ENCODE assay signal across 8 cellular contexts in the genomic region with DNA sequence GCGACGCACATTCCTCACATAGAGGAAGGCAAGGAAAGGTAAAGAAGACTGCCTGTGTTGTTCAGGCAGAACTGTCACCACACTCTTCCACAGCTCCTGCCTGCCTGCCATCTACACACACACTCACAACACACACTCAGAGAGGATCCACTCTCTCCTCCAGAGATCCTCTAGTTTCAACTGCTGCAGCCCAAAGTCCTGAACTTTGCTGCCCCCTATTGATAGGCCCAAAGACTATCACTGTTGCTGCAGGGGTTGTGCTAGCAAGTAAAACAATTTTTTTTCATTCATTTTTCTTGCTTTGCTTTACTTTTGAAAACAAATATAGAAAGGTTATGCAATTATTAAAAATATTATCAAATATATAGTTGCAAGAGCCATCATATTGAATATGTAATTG. TPM values are rescaled to one million over a fixed set of nuclear protein-coding genes. Genes with fewer than 3 reads are reported as not detected.
DNase-seq lines count a peak whose midpoint lies in the region; ATAC-seq, FAIRE-seq and TF ChIP-seq lines count a peak whose summit lies in the region.
"Had no signal": no experiment of that assay in that cellular context is flagged by ENCODE, and none has a peak within 500 bp of the region (broad histone marks: within the 10 kb centered on the region; RNA-seq: fewer than 3 reads in every experiment).

No MANE protein-coding gene starts in this region.

- H3K79me2 ChIP-seq in HepG2 (ENCODE audit: insufficient read depth, low read length): no peaks in the 10 kb centered on the region

- H2AFZ ChIP-seq in HepG2 (ENCODE audit: low read length): no peak overlapping the region

- POLR2A ChIA-PET in HepG2 (lab: Yijun Ruan, JAX): no interaction called here

- CTCF ChIA-PET in HepG2 (lab: Yijun Ruan, JAX; ENCODE audit: low intra/inter-chr PET ratio, low total read pairs): no interaction called here

- DNase-seq in ELR (ENCODE audit: low read depth): peak; percentile 42
- DNase-seq in NT2/D1 (ENCODE audit: low read depth, low spot score): peak; percentile 40
- DNase-seq in cardiac fibroblast (ENCODE audit: low read depth in 2 of 2): peak; percentile 60 to 66
- peak; percentile 38 for DNase-seq in HepG2 (ENCODE audit: low spot score)

- H3K4me2 ChIP-seq in HepG2 (ENCODE audit: low read depth, low read length): no peak overlapping the region

- H3K4me3 ChIP-seq in NT2/D1 (ENCODE audit: insufficient read length, low read depth): no peak overlapping the region
- H3K4me3 ChIP-seq in cardiac fibroblast (replicated peaks in 1 of 2; ENCODE audit: low read depth in 2 of 2, low read length in 2 of 2): no peak overlapping the region
- H3K4me3 ChIP-seq in HepG2 (replicated peaks in 1 of 3; ENCODE audit: insufficient read depth in 1 of 3, low read depth in 2 of 3, low read length in 3 of 3): no peak overlapping the region

- no TSS peak for BruUV-seq in HepG2 (replicated peaks; lab: Mats Ljungman, UMichigan)

- TF ChIP-seq EP300 in HepG2 (IDR thresholded peaks at IDR 0.05; ENCODE audit: low read depth in 2 of 2, low read length in 2 of 2) (no peak), HepG2 (CRISPR knock-in tag; IDR thresholded peaks at IDR 0.05; ENCODE audit: borderline replicate concordance) (no peak)

- 0 out of 2 replicates have a peak, but pooled peaks cover 4% of the 10 kb centered on the region for H3K9me3 ChIP-seq in NT2/D1 (ENCODE audit: insufficient read depth, low read length)
- no peaks in the 10 kb centered on the region for H3K9me3 ChIP-seq in HepG2 (ENCODE audit: low read length)

- intact Hi-C loops in HepG2 (cut with micrococcal nuclease; ENCODE audit: unreplicated experiment): loop anchor here (5.0 kb wide), 1 partner anchor 265 kb away; no protein-coding TSS in a partner anchor

- TF ChIP-seq POLR2A in HepG2 (IDR thresholded peaks at IDR 0.05; ENCODE audit: insufficient read depth in 1 of 2, low read depth in 2 of 2, low read length in 2 of 2): no peak

- H3K27me3 ChIP-seq in NT2/D1 (ENCODE audit: insufficient read depth, insufficient read length): no peaks in the 10 kb centered on the region
- no peaks in the 10 kb centered on the region for H3K27me3 ChIP-seq in HepG2 (ENCODE audit: control insufficient read depth in 1 of 2, insufficient read depth in 2 of 2, low read length in 2 of 2)

- no peak overlapping the region for H3K27ac ChIP-seq in HepG2 (ENCODE audit: extremely low read length, insufficient read depth, low read length)

- no peak for FAIRE-seq in HepG2 (lab: Jason Lieb, UNC)

- TF ChIP-seq CTCF in cardiac fibroblast (IDR thresholded peaks at IDR 0.05; ENCODE audit: low read depth, low read length): peak; percentile 77
- TF ChIP-seq CTCF in HepG2 (CRISPR knock-in tag; IDR thresholded peaks at IDR 0.05): peak; percentile 81

- ATAC-seq in HG03565 (IDR thresholded peaks at IDR 0.05; ENCODE audit: unreplicated experiment) (peak; percentile 37), HepG2 (peak; percentile 91), HG02938 (IDR thresholded peaks at IDR 0.05; ENCODE audit: unreplicated experiment) (no peak), GM21723 (IDR thresholded peaks at IDR 0.05; ENCODE audit: unreplicated experiment) (no peak)

- TF ChIP-seq RAD21 in HepG2 (CRISPR knock-in tag; IDR thresholded peaks at IDR 0.05): no peak

- H3K4me1 ChIP-seq in NT2/D1 (ENCODE audit: insufficient read depth, insufficient read length) (no peaks in the 10 kb centered on the region), HepG2 (ENCODE audit: insufficient read depth, low read length) (peaks cover 8% of the 10 kb centered on the region)

- in situ Hi-C loops in HepG2 (cut with HindIII; ENCODE audit: extremely low pct_ligation_motif_present, low pct_unique_long_range_greater_than_20kb): no loop called here

- peaks cover 40% of the 10 kb centered on the region for H3K36me3 ChIP-seq in NT2/D1 (ENCODE audit: insufficient read depth, insufficient read length, low read length)
- H3K36me3 ChIP-seq in HepG2 (replicated peaks in 1 of 2; ENCODE audit: control insufficient read depth in 1 of 2, insufficient read depth in 2 of 2, low read length in 2 of 2): peaks cover 5 to 16% of the 10 kb centered on the region in 2 experiments; a peak in 4 of 5 replicates

- H4K20me1 ChIP-seq in HepG2 (ENCODE audit: insufficient read depth, low read length): no peaks in the 10 kb centered on the region

- 96% methylated on average over 2 of the region's 2 CpGs for WGBS in HepG2 (ENCODE audit: low lambda C conversion rate)

- H3K9ac ChIP-seq in NT2/D1 (ENCODE audit: insufficient read length, low read depth) (no peak overlapping the region), HepG2 (ENCODE audit: insufficient read depth, low read depth, low read length) (no peak overlapping the region)

TF ChIP-seq in HepG2, 621 proteins besides CTCF, POLR2A, EP300 and RAD21 (continues in another document):
- TF ChIP-seq SMC3 (IDR thresholded peaks at IDR 0.05; ENCODE audit: low read length): peak; percentile 43; the same call in 1 of the 2 replicates

RNA-seq across cellular contexts. Expression of a gene that starts 5.9 kb away (rescaled TPM):
- total RNA-seq in HepG2 (2016; rRNA removed; fragmentation: Illumina TruSeq; extraction: Trizol): 0.11 and 0.20 TPM in 2 replicates
- not detected in 2 replicates for total RNA-seq in HepG2 (2016; cell fraction: cytosol; rRNA removed; fragmentation: Illumina TruSeq; extraction: Trizol; ENCODE audit: low read depth)
- total RNA-seq in HepG2 (2016; cell fraction: insoluble cytoplasmic fraction; rRNA removed; fragmentation: Illumina TruSeq; extraction: Trizol): not detected in 2 replicates
- total RNA-seq in HepG2 (2016; cell fraction: membrane; rRNA removed; fragmentation: Illumina TruSeq; extraction: Trizol): not detected in 2 replicates
- not detected in 2 replicates for total RNA-seq in HepG2 (2016; cell fraction: nucleus; rRNA removed; fragmentation: Illumina TruSeq; extraction: Trizol)
- polyA plus RNA-seq in HepG2 (2011; rRNA removed): not detected in 2 replicates
- not detected in 2 replicates for polyA plus RNA-seq in HepG2 (2011; cell fraction: cytosol; rRNA removed)
- not detected in 2 replicates for polyA plus RNA-seq in HepG2 (2011; cell fraction: nucleus; rRNA removed)
- polyA plus RNA-seq in HepG2 (2012): 0.09 TPM in 1 of 2 replicates, not detected in the other
- polyA plus RNA-seq in HepG2 (2016; cell fraction: cytosol; fragmentation: Illumina TruSeq; extraction: Trizol; ENCODE audit: low read depth): 0.10 TPM in 1 of 2 replicates, not detected in the other
- not detected in 2 replicates for polyA plus RNA-seq in HepG2 (2016; cell fraction: insoluble cytoplasmic fraction; fragmentation: Illumina TruSeq; extraction: Trizol; ENCODE audit: low read depth)
- polyA plus RNA-seq in HepG2 (2016; cell fraction: membrane; fragmentation: Illumina TruSeq; extraction: Trizol; ENCODE audit: low read depth): 0.25 TPM in 1 of 2 replicates, not detected in the other
- polyA plus RNA-seq in HepG2 (2016; cell fraction: nucleus; fragmentation: Illumina TruSeq; extraction: Trizol; ENCODE audit: insufficient read depth, low read depth): not detected in 2 replicates
- not detected in 2 replicates for polyA minus RNA-seq in HepG2 (2011; rRNA and poly(A)+ RNA removed; ENCODE audit: low replicate concordance)
- polyA minus RNA-seq in HepG2 (2011; cell fraction: cytosol; rRNA and poly(A)+ RNA removed): not detected in 2 replicates
- polyA minus RNA-seq in HepG2 (2011; cell fraction: nucleus; rRNA and poly(A)+ RNA removed): not detected in 2 replicates
- total RNA-seq: T-helper 2 cell treated with Interferon-gamma antibody and Interleukin-4, amounts not matched to agents 100 ng/mL and 5 ng/mL, for 36 hours had no signal

RNA-seq across cellular contexts. Expression of a gene that starts 12.0 kb away (rescaled TPM):
- 17.8 and 24.8 TPM in 2 replicates for total RNA-seq in HepG2 (2016; rRNA removed; fragmentation: Illumina TruSeq; extraction: Trizol)
- total RNA-seq in HepG2 (2016; cell fraction: cytosol; rRNA removed; fragmentation: Illumina TruSeq; extraction: Trizol; ENCODE audit: low read depth): 7.2 and 7.8 TPM in 2 replicates
- 16.7 and 28.2 TPM in 2 replicates for total RNA-seq in HepG2 (2016; cell fraction: insoluble cytoplasmic fraction; rRNA removed; fragmentation: Illumina TruSeq; extraction: Trizol)
- total RNA-seq in HepG2 (2016; cell fraction: membrane; rRNA removed; fragmentation: Illumina TruSeq; extraction: Trizol): 8.9 and 14.9 TPM in 2 replicates
- 16.4 and 17.2 TPM in 2 replicates for total RNA-seq in HepG2 (2016; cell fraction: nucleus; rRNA removed; fragmentation: Illumina TruSeq; extraction: Trizol)
- 6.3 and 6.9 TPM in 2 replicates for polyA plus RNA-seq in HepG2 (2011; rRNA removed)
- polyA plus RNA-seq in HepG2 (2011; cell fraction: cytosol; rRNA removed): 2.8 and 4.2 TPM in 2 replicates
- 4.9 and 9.0 TPM in 2 replicates for polyA plus RNA-seq in HepG2 (2011; cell fraction: nucleus; rRNA removed)
- 6.8 and 8.0 TPM in 2 replicates for polyA plus RNA-seq in HepG2 (2012)
- 2.4 and 3.0 TPM in 2 replicates for polyA plus RNA-seq in HepG2 (2016; cell fraction: cytosol; fragmentation: Illumina TruSeq; extraction: Trizol; ENCODE audit: low read depth)
- polyA plus RNA-seq in HepG2 (2016; cell fraction: insoluble cytoplasmic fraction; fragmentation: Illumina TruSeq; extraction: Trizol; ENCODE audit: low read depth): 21.6 and 23.1 TPM in 2 replicates
- polyA plus RNA-seq in HepG2 (2016; cell fraction: membrane; fragmentation: Illumina TruSeq; extraction: Trizol; ENCODE audit: low read depth): 4.2 and 4.6 TPM in 2 replicates
- 23.7 and 30.6 TPM in 2 replicates for polyA plus RNA-seq in HepG2 (2016; cell fraction: nucleus; fragmentation: Illumina TruSeq; extraction: Trizol; ENCODE audit: insufficient read depth, low read depth)
- polyA minus RNA-seq in HepG2 (2011; rRNA and poly(A)+ RNA removed; ENCODE audit: low replicate concordance): 1.4 and 11.6 TPM in 2 replicates
- 3.3 and 3.9 TPM in 2 replicates for polyA minus RNA-seq in HepG2 (2011; cell fraction: cytosol; rRNA and poly(A)+ RNA removed)
- polyA minus RNA-seq in HepG2 (2011; cell fraction: nucleus; rRNA and poly(A)+ RNA removed): 12.0 and 15.3 TPM in 2 replicates

RNA-seq across cellular contexts. Expression of a gene that starts 12.1 kb away (rescaled TPM):
- 39.2 and 43.1 TPM in 2 replicates for total RNA-seq in HepG2 (2016; rRNA removed; fragmentation: Illumina TruSeq; extraction: Trizol)
- total RNA-seq in HepG2 (2016; cell fraction: cytosol; rRNA removed; fragmentation: Illumina TruSeq; extraction: Trizol; ENCODE audit: low read depth): 9.6 and 9.7 TPM in 2 replicates
- 44.7 and 46.0 TPM in 2 replicates for total RNA-seq in HepG2 (2016; cell fraction: insoluble cytoplasmic fraction; rRNA removed; fragmentation: Illumina TruSeq; extraction: Trizol)
- 19.2 TPM in 2 replicates for total RNA-seq in HepG2 (2016; cell fraction: membrane; rRNA removed; fragmentation: Illumina TruSeq; extraction: Trizol)
- 73.8 and 83.7 TPM in 2 replicates for total RNA-seq in HepG2 (2016; cell fraction: nucleus; rRNA removed; fragmentation: Illumina TruSeq; extraction: Trizol)
- 53.9 and 59.2 TPM in 2 replicates for polyA plus RNA-seq in HepG2 (2011; rRNA removed)
- 24.6 and 29.6 TPM in 2 replicates for polyA plus RNA-seq in HepG2 (2011; cell fraction: cytosol; rRNA removed)
- polyA plus RNA-seq in HepG2 (2011; cell fraction: nucleus; rRNA removed): 76.6 and 78.8 TPM in 2 replicates
- polyA plus RNA-seq in HepG2 (2012): 27.0 and 30.9 TPM in 2 replicates
- polyA plus RNA-seq in HepG2 (2016; cell fraction: cytosol; fragmentation: Illumina TruSeq; extraction: Trizol; ENCODE audit: low read depth): 5.1 and 6.8 TPM in 2 replicates
- 49.7 and 51.4 TPM in 2 replicates for polyA plus RNA-seq in HepG2 (2016; cell fraction: insoluble cytoplasmic fraction; fragmentation: Illumina TruSeq; extraction: Trizol; ENCODE audit: low read depth)
- polyA plus RNA-seq in HepG2 (2016; cell fraction: membrane; fragmentation: Illumina TruSeq; extraction: Trizol; ENCODE audit: low read depth): 15.2 and 18.8 TPM in 2 replicates
- polyA plus RNA-seq in HepG2 (2016; cell fraction: nucleus; fragmentation: Illumina TruSeq; extraction: Trizol; ENCODE audit: insufficient read depth, low read depth): 66.9 and 74.7 TPM in 2 replicates
- 87.7 and 260 TPM in 2 replicates for polyA minus RNA-seq in HepG2 (2011; rRNA and poly(A)+ RNA removed; ENCODE audit: low replicate concordance)
- polyA minus RNA-seq in HepG2 (2011; cell fraction: cytosol; rRNA and poly(A)+ RNA removed): 25.6 and 30.9 TPM in 2 replicates
- polyA minus RNA-seq in HepG2 (2011; cell fraction: nucleus; rRNA and poly(A)+ RNA removed): 211 and 212 TPM in 2 replicates

Comparison
In these comparisons a context has a peak if more than half of its experiments do, and no peak if none do; other contexts are left out.
1. ATAC-seq: peak in HG03565 (single experiment) and HepG2 (single experiment); none in HG02938 (single experiment) and GM21723 (single experiment).
2. Peak in every context shown above with its lines, with median percentiles within 50 percentile points of each other: DNase-seq.